In genomic region chr21:43362928-43363314, GRCh38 we compare ENCODE assay signal across 10 cellular contexts.
A peak's percentile ranks its signal among the peaks of the same experiment; 100 is the strongest.
DNase-seq lines count a peak whose midpoint lies in the region; ATAC-seq and TF ChIP-seq lines count a peak whose summit lies in the region.
"Had no signal": no experiment of that assay in that cellular context is flagged by ENCODE, and none has a peak within 500 bp of the region (broad histone marks: within the 10 kb centered on the region; RNA-seq: fewer than 3 reads in every experiment).

No MANE protein-coding gene starts in this region.

- H3K27ac ChIP-seq in OCI-LY1 (ENCODE audit: low read depth, low read length, poor library complexity, severe bottlenecking) (peak overlapping the region; percentile 80), brain microvascular endothelial cell (peak overlapping the region; percentile 72), neural progenitor cell (no peak overlapping the region)

- H3K9ac ChIP-seq in OCI-LY1 (ENCODE audit: low read length) (peak overlapping the region; percentile 55; the same call in 1 of the 2 replicates), neural progenitor cell (no peak overlapping the region)

- DNase-seq in Caco-2: no peak
- DNase-seq in brain microvascular endothelial cell: no peak
- DNase-seq in neural progenitor cell (ENCODE audit: low spot score): no peak
- DNase-seq in chondrocyte (ENCODE audit: low spot score): no peak
- DNase-seq in NCI-H1417 treated with DMSO at 0.1 percent for 48 hours (lab: John Stamatoyannopoulos, UW): no peak
- DNase-seq: NCI-H1930 had no signal

- H3K4me1 ChIP-seq in Caco-2 (no peaks in the 10 kb centered on the region), OCI-LY1 (ENCODE audit: insufficient read depth, low read length, severe bottlenecking) (peaks cover 45% of the 10 kb centered on the region), neural progenitor cell (peaks cover 9% of the 10 kb centered on the region)

- no peaks in the 10 kb centered on the region for H3K9me3 ChIP-seq in Caco-2
- H3K9me3 ChIP-seq in OCI-LY1 (ENCODE audit: low read length): no peaks in the 10 kb centered on the region
- no peaks in the 10 kb centered on the region for H3K9me3 ChIP-seq in neural progenitor cell (ENCODE audit: low read depth)

- H3K36me3 Mint-ChIP-seq in Caco-2 (ENCODE audit: insufficient read depth, unreplicated experiment): no peaks in the 10 kb centered on the region
- no peaks in the 10 kb centered on the region for H3K36me3 Mint-ChIP-seq in neural progenitor cell
- H3K36me3 Mint-ChIP-seq in chondrocyte (ENCODE audit: low read depth): no peaks in the 10 kb centered on the region
- H3K36me3 Mint-ChIP-seq: type B pancreatic cell had no signal

- H3K27me3 Mint-ChIP-seq in Caco-2 (ENCODE audit: insufficient read depth, unreplicated experiment): no peaks in the 10 kb centered on the region
- peaks cover 4% of the 10 kb centered on the region for H3K27me3 Mint-ChIP-seq in neural progenitor cell (ENCODE audit: insufficient read depth, low read depth)
- H3K27me3 Mint-ChIP-seq in chondrocyte (ENCODE audit: low read depth): no peaks in the 10 kb centered on the region

- H3K4me3 ChIP-seq in Caco-2 (ENCODE audit: low read depth, low read length) (no peak overlapping the region), OCI-LY1 (ENCODE audit: low read depth, low read length, poor library complexity, severe bottlenecking) (peak overlapping the region; percentile 49), brain microvascular endothelial cell (ENCODE audit: low read depth, low read length) (no peak overlapping the region), neural progenitor cell (no peak overlapping the region)

- in situ Hi-C loops in brain microvascular endothelial cell (cut with HindIII; ENCODE audit: low pct_ligation_motif_present, low sequenced_read_pairs): no loop called here

- intact Hi-C loops in Caco-2 (cut with micrococcal nuclease; ENCODE audit: unreplicated experiment): no loop called here

- H3K27me3 ChIP-seq in Caco-2 (replicated peaks; ENCODE audit: control insufficient read depth, insufficient read depth, low read length) (no peaks in the 10 kb centered on the region), OCI-LY1 (ENCODE audit: insufficient read depth, low read length) (no peaks in the 10 kb centered on the region), brain microvascular endothelial cell (replicated peaks) (no peaks in the 10 kb centered on the region), neural progenitor cell (peaks cover 6% of the 10 kb centered on the region)

- ATAC-seq in HG03520 (IDR thresholded peaks at IDR 0.05; ENCODE audit: unreplicated experiment) (no peak), GM21786 (IDR thresholded peaks at IDR 0.05; ENCODE audit: unreplicated experiment) (no peak)

- no peak overlapping the region for H3K4me3 Mint-ChIP-seq in Caco-2 (ENCODE audit: unreplicated experiment)
- H3K4me3 Mint-ChIP-seq in neural progenitor cell: peak overlapping the region; percentile 66
- H3K4me3 Mint-ChIP-seq in chondrocyte (ENCODE audit: unreplicated experiment): no peak overlapping the region
- H3K4me3 Mint-ChIP-seq: type B pancreatic cell had no signal

- H3K36me3 ChIP-seq in Caco-2 (ENCODE audit: control insufficient read depth, insufficient read depth, low read length) (no peaks in the 10 kb centered on the region), OCI-LY1 (ENCODE audit: insufficient read depth, low read length) (no peaks in the 10 kb centered on the region), brain microvascular endothelial cell (replicated peaks) (no peaks in the 10 kb centered on the region), neural progenitor cell (no peaks in the 10 kb centered on the region)

- POLR2A ChIA-PET in Caco-2 (lab: Charles Lee): no interaction called here

- no peaks in the 10 kb centered on the region for H3K9me2 ChIP-seq in OCI-LY1 (ENCODE audit: low read depth, low read length)

- peak overlapping the region; percentile 57 for H3K4me2 ChIP-seq in OCI-LY1 (ENCODE audit: low read length)
- no peak overlapping the region for H3K4me2 ChIP-seq in neural progenitor cell

- H2AFZ ChIP-seq in OCI-LY1 (ENCODE audit: low read length) (no peak overlapping the region), neural progenitor cell (replicated peaks) (no peak overlapping the region)

- CTCF ChIA-PET in Caco-2 (lab: Charles Lee): no interaction called here

- BruUV-seq in Caco-2 (replicated peaks; lab: Mats Ljungman, UMichigan): no TSS peak

- H3K4me1 Mint-ChIP-seq in Caco-2 (ENCODE audit: low read depth, unreplicated experiment) (no peaks in the 10 kb centered on the region), neural progenitor cell (peaks cover 55% of the 10 kb centered on the region), chondrocyte (ENCODE audit: low read depth) (peaks cover 23% of the 10 kb centered on the region)

- H3K79me2 ChIP-seq in OCI-LY1 (ENCODE audit: insufficient read depth, low read length): no peaks in the 10 kb centered on the region
- no peaks in the 10 kb centered on the region for H3K79me2 ChIP-seq in neural progenitor cell (ENCODE audit: low read depth)

- H3K27ac Mint-ChIP-seq in Caco-2 (ENCODE audit: unreplicated experiment) (peak overlapping the region; percentile 3), neural progenitor cell (peak overlapping the region; percentile 74), chondrocyte (ENCODE audit: unreplicated experiment) (no peak overlapping the region)
- H3K27ac Mint-ChIP-seq: type B pancreatic cell had no signal

- TF ChIP-seq CTCF in Caco-2 (IDR thresholded peaks at IDR 0.05; ENCODE audit: insufficient read depth in 1 of 2, low read depth in 1 of 2, low read length in 1 of 2, severe bottlenecking in 1 of 2, unreplicated experiment in 1 of 2) (no peak), OCI-LY1 (IDR thresholded peaks at IDR 0.05; ENCODE audit: low read length) (no peak), brain microvascular endothelial cell (IDR thresholded peaks at IDR 0.05; ENCODE audit: low read depth, low read length, missing control alignments) (no peak), neural progenitor cell (IDR thresholded peaks at IDR 0.05) (no peak), chondrocyte (IDR thresholded peaks at IDR 0.05) (no peak)

- H4K20me1 ChIP-seq in OCI-LY1 (ENCODE audit: insufficient read depth, low read length) (no peaks in the 10 kb centered on the region), neural progenitor cell (ENCODE audit: low read depth) (no peaks in the 10 kb centered on the region)

- no peaks in the 10 kb centered on the region for H3K9me3 Mint-ChIP-seq in Caco-2 (ENCODE audit: unreplicated experiment)
- H3K9me3 Mint-ChIP-seq in neural progenitor cell: no peaks in the 10 kb centered on the region
- no peaks in the 10 kb centered on the region for H3K9me3 Mint-ChIP-seq in chondrocyte (ENCODE audit: low read depth)
- H3K9me3 Mint-ChIP-seq: type B pancreatic cell had no signal

- H3F3A ChIP-seq in OCI-LY1 (ENCODE audit: insufficient read depth, low read length) (no peaks in the 10 kb centered on the region), neural progenitor cell (ENCODE audit: low read depth) (no peaks in the 10 kb centered on the region)
